Comparison of ENCODE assay signal across 1 cellular context in the genomic region with DNA sequence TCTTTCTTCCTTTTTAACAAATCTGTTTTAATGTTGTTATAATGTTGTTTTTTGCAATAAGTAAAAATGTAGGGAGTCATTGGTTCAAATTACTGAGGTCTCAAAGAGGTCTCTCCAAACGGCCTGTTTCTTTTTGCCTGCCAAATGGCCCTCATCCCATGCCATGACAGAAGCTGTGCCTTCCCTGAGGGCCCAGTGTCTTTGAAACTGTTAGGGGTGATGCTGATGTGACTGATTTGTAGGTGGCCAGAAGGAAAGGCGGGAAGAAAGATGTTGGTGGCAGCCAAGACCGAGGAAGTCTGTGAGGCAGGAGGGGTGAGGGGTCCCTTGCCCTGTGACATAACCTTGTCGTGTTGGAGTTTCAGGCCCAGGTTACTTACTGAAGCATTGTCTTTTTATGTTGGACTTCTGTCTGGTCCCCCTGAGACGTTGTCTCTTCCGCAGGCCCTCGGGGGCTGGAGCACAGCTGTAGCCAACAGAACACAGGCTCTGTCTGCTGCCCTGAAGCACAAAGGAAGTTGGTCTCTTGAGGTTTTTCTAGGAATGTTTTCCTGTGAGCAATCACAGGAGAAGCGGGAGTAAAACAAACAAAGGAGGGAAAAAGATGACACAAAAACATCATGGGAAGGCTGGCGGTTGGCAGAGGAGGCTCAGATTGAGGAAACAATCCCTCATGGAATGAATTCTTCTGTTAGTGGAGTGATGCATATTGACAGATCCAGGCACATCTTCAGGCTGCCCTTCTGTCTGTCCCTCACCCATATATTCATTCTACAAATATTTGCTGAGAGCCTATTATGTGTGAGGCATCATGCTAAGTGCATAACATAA.
TF ChIP-seq lines count a peak whose summit lies in the region.

No MANE protein-coding gene starts in this region.

TF ChIP-seq in A549, 52 proteins besides CTCF, POLR2A, EP300 and RAD21 (continued from another document):
- TF ChIP-seq JUN (IDR thresholded peaks at IDR 0.05) (peak; percentile 77 to 93; a peak in 4 of 5 replicates), RNF2 (IDR thresholded peaks at IDR 0.05; ENCODE audit: borderline replicate concordance, low read depth) (no peak), HOXB5 (CRISPR knock-in tag; IDR thresholded peaks at IDR 0.05) (0 out of 2 replicates have a peak, but pooled peaks have one; percentile 19), KDM1A (IDR thresholded peaks at IDR 0.05; ENCODE audit: low read depth) (no peak), PBX3 (IDR thresholded peaks at IDR 0.05) (peak; percentile 66; the same call in 1 of the 2 replicates), GATA3 (IDR thresholded peaks at IDR 0.05; ENCODE audit: borderline replicate concordance) (peak; percentile 92)
- TF ChIP-seq, protein P1, sequence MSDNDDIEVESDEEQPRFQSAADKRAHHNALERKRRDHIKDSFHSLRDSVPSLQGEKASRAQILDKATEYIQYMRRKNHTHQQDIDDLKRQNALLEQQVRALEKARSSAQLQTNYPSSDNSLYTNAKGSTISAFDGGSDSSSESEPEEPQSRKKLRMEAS (IDR thresholded peaks at IDR 0.05), result peak; percentile 91
- TF ChIP-seq, protein P2, sequence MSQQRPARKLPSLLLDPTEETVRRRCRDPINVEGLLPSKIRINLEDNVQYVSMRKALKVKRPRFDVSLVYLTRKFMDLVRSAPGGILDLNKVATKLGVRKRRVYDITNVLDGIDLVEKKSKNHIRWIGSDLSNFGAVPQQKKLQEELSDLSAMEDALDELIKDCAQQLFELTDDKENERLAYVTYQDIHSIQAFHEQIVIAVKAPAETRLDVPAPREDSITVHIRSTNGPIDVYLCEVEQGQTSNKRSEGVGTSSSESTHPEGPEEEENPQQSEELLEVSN (IDR thresholded peaks at IDR 0.05; ENCODE audit: borderline replicate concordance, low read depth), result peak; percentile 91
